ENCODE assay signal across 12 cellular contexts in genomic region chr9:2838356-2838983, GRCh38. TPM values are rescaled to one million over a fixed set of nuclear protein-coding genes. Genes with fewer than 3 reads are reported as not detected.
DNase-seq lines count a peak whose midpoint lies in the region; ATAC-seq, FAIRE-seq and TF ChIP-seq lines count a peak whose summit lies in the region.
"Had no signal": no experiment of that assay in that cellular context is flagged by ENCODE, and none has a peak within 500 bp of the region (broad histone marks: within the 10 kb centered on the region; RNA-seq: fewer than 3 reads in every experiment).

No MANE protein-coding gene starts in this region.

- H3K9me3 ChIP-seq in HEK293 (ENCODE audit: control insufficient read depth, insufficient read depth, low read depth, low read length): no peaks in the 10 kb centered on the region
- no peaks in the 10 kb centered on the region for H3K9me3 ChIP-seq in neural progenitor cell (ENCODE audit: low read depth)

- no peak overlapping the region for H3K4me2 ChIP-seq in neural progenitor cell

- no peaks in the 10 kb centered on the region for H3F3A ChIP-seq in neural progenitor cell (ENCODE audit: low read depth)

- H3K27ac Mint-ChIP-seq in neural progenitor cell: no peak overlapping the region
- H3K27ac Mint-ChIP-seq: activated T-helper 17 cell treated with anti-CD3 and anti-CD28 coated beads, Interleukin-2, amount 50 U/mL, for 72 hours; stimulated activated naive CD8-positive, alpha-beta T cell treated with anti-CD3 and anti-CD28 coated beads, Interleukin-15, Interleukin-2, amounts not matched to agents 100 ng/mL and 50 ng/mL, for 24 hours had no signal

- DNase-seq in dorsolateral prefrontal cortex (no peak), neural progenitor cell (ENCODE audit: low spot score) (no peak), HUDEP-2 (lab: John Stamatoyannopoulos, UW; ENCODE audit: unreplicated experiment in 76 of 76) (no peak), COLO829 (ENCODE audit: low spot score) (no peak), NCI-H226 (no peak)
- DNase-seq: DMS79, MV-4-11 had no signal

- peak; percentile 23 for FAIRE-seq in A204.1 (lab: Jason Lieb, UNC)

- TF ChIP-seq CTCF in HEK293 (tag by site-specific recombination; IDR thresholded peaks at IDR 0.05) (no peak), dorsolateral prefrontal cortex (IDR thresholded peaks at IDR 0.05 in 54 of 56, conservative IDR thresholded peaks at IDR 0.05 in 2 of 56; ENCODE audit: low read depth in 1 of 56, partially characterized antibody in 56 of 56) (no peak), neural progenitor cell (IDR thresholded peaks at IDR 0.05) (no peak)

- peaks cover 22% of the 10 kb centered on the region for H4K20me1 ChIP-seq in neural progenitor cell (ENCODE audit: low read depth)

- H3K36me3 Mint-ChIP-seq in neural progenitor cell: peaks cover 7% of the 10 kb centered on the region

- H3K4me1 Mint-ChIP-seq in neural progenitor cell: no peaks in the 10 kb centered on the region

- H3K4me3 ChIP-seq in HEK293 (ENCODE audit: low read depth, low read length) (no peak overlapping the region), dorsolateral prefrontal cortex (peak overlapping the region in 55 of 59 donors; percentile 0 to 60 (median 32)), neural progenitor cell (no peak overlapping the region)

- H3K36me3 ChIP-seq in HEK293 (ENCODE audit: control insufficient read depth in 2 of 2, insufficient read depth in 1 of 2, low read length in 2 of 2) (peaks cover 26 to 37% of the 10 kb centered on the region in 2 experiments), neural progenitor cell (peaks cover 11% of the 10 kb centered on the region)

- POLR2A ChIA-PET in HEK293 (lab: Yijun Ruan, JAX): no interaction called here

- no peaks in the 10 kb centered on the region for H3K27me3 Mint-ChIP-seq in neural progenitor cell (ENCODE audit: insufficient read depth, low read depth)
- H3K27me3 Mint-ChIP-seq: activated T-helper 17 cell treated with anti-CD3 and anti-CD28 coated beads, Interleukin-2, amount 50 U/mL, for 72 hours; stimulated activated naive CD8-positive, alpha-beta T cell treated with anti-CD3 and anti-CD28 coated beads, Interleukin-15, Interleukin-2, amounts not matched to agents 100 ng/mL and 50 ng/mL, for 24 hours had no signal

- peaks cover 84% of the 10 kb centered on the region for H3K79me2 ChIP-seq in neural progenitor cell (ENCODE audit: low read depth)

- no peak overlapping the region for H3K4me3 Mint-ChIP-seq in neural progenitor cell
- H3K4me3 Mint-ChIP-seq: activated T-helper 17 cell treated with anti-CD3 and anti-CD28 coated beads, Interleukin-2, amount 50 U/mL, for 72 hours; stimulated activated naive CD8-positive, alpha-beta T cell treated with anti-CD3 and anti-CD28 coated beads, Interleukin-15, Interleukin-2, amounts not matched to agents 100 ng/mL and 50 ng/mL, for 24 hours had no signal

- H2AFZ ChIP-seq in neural progenitor cell (replicated peaks): no peak overlapping the region

- no peak overlapping the region for H3K27ac ChIP-seq in HEK293 (ENCODE audit: extremely low read depth, low read depth, low read length)
- H3K27ac ChIP-seq in dorsolateral prefrontal cortex: peak overlapping the region in 40 of 59 donors; percentile 0 to 76 (median 36)
- no peak overlapping the region for H3K27ac ChIP-seq in neural progenitor cell

- H3K9me3 Mint-ChIP-seq in neural progenitor cell: no peaks in the 10 kb centered on the region
- H3K9me3 Mint-ChIP-seq: activated T-helper 17 cell treated with anti-CD3 and anti-CD28 coated beads, Interleukin-2, amount 50 U/mL, for 72 hours; stimulated activated naive CD8-positive, alpha-beta T cell treated with anti-CD3 and anti-CD28 coated beads, Interleukin-15, Interleukin-2, amounts not matched to agents 100 ng/mL and 50 ng/mL, for 24 hours had no signal

- H3K27me3 ChIP-seq in dorsolateral prefrontal cortex: no peaks in the 10 kb centered on the region
- H3K27me3 ChIP-seq in neural progenitor cell: no peaks in the 10 kb centered on the region

- no peak for ATAC-seq in GM21576 (IDR thresholded peaks at IDR 0.05; ENCODE audit: unreplicated experiment)
- ATAC-seq: activated T-helper 17 cell treated with anti-CD3 and anti-CD28 coated beads, Interleukin-2, amount 50 U/mL, for 72 hours had no signal

- CTCF ChIA-PET in HEK293 (lab: Yijun Ruan, JAX): interaction anchor here (0.6 to 0.7 kb wide), 9 partner anchors 20 to 1055 kb away, joined by 3 to 5 read pairs (median 4); no protein-coding TSS in a partner anchor

- intact Hi-C loops in dorsolateral prefrontal cortex (cut with DNase I): loop anchor here in 1 of 2 donors (10.0 kb wide), 1 partner anchor 684 kb away; no protein-coding TSS in a partner anchor

- peak overlapping the region; percentile 5 for H3K9ac ChIP-seq in neural progenitor cell

- H3K4me1 ChIP-seq in HEK293 (ENCODE audit: control insufficient read depth, insufficient read depth, low read length) (peaks cover 4% of the 10 kb centered on the region; the same call in 1 of the 2 replicates), neural progenitor cell (peaks cover 9% of the 10 kb centered on the region)

TF ChIP-seq in HEK293, 187 proteins besides CTCF, POLR2A, EP300 and RAD21:
- TF ChIP-seq FEZF1 (tag by site-specific recombination; IDR thresholded peaks at IDR 0.05) (0 out of 2 replicates have a peak, but pooled peaks have one; percentile 12), ZNF488 (tag by site-specific recombination; IDR thresholded peaks at IDR 0.05) (no peak), MYNN (tag by site-specific recombination; IDR thresholded peaks at IDR 0.05; ENCODE audit: borderline replicate concordance) (no peak), ZNF423 (tag by site-specific recombination; IDR thresholded peaks at IDR 0.05) (no peak), TRIM28 (IDR thresholded peaks at IDR 0.05; ENCODE audit: borderline replicate concordance, low read length) (no peak), ZNF398 (tag by site-specific recombination; IDR thresholded peaks at IDR 0.05) (no peak), OSR2 (tag by site-specific recombination; IDR thresholded peaks at IDR 0.05) (no peak)

RNA-seq across cellular contexts. Expression of gene PUM3, which starts 5.4 kb away (rescaled TPM):
- 10 to 100 TPM; 17.2 to 52.7 (median 32.9) TPM for total RNA-seq in dorsolateral prefrontal cortex
- 38.7 and 58.0 TPM in 2 replicates for total RNA-seq in neural progenitor cell (ENCODE audit: low replicate concordance)

Comparison
In these comparisons a context has a peak if more than half of its experiments do, and no peak if none do; other contexts are left out.
1. H3K27ac ChIP-seq: peak in dorsolateral prefrontal cortex (40 of 59); none in HEK293 (single experiment) and neural progenitor cell (single experiment).
2. H3K4me3 ChIP-seq: peak in dorsolateral prefrontal cortex (55 of 59); none in HEK293 (single experiment) and neural progenitor cell (single experiment).